In the genomic region with DNA sequence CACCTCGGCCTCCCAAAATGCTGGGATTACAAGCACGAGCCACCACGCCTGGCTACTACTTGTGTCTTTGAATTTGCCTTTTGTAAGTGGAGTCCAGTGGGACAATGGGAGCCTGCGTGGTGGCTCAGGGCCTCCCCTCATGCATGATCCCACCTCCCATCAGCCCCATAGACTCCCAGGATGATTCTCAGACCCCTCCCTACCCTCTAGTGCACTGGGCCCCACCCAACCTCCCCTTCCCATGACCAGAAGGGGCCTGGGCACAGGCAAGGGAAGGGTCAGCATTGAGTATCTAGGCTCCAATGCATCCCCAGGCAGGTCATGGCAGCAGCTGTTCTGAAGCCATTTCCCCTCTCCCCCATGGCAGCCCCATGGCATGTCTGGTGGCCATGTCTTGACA, we compare ENCODE assay signal across 5 cellular contexts. TPM values are rescaled to one million over a fixed set of nuclear protein-coding genes. Genes with fewer than 3 reads are reported as not detected.
"Had no signal": no experiment of that assay in that cellular context is flagged by ENCODE, and none has a peak within 500 bp of the region (broad histone marks: within the 10 kb centered on the region; RNA-seq: fewer than 3 reads in every experiment).

No MANE protein-coding gene starts in this region.

- H3K4me3 ChIP-seq: GM23338 had no signal

- DNase-seq: H7, HCEC 1CT had no signal

- H3K9me3 Mint-ChIP-seq: GM23338, IgD-negative memory B cell had no signal

- H3K4me3 Mint-ChIP-seq: GM23338, IgD-negative memory B cell had no signal

- H3K27ac Mint-ChIP-seq: GM23338, IgD-negative memory B cell had no signal

- H3K27ac ChIP-seq: HL-60 had no signal

- H3K4me1 Mint-ChIP-seq: IgD-negative memory B cell had no signal

- H3K4me2 ChIP-seq: GM23338 had no signal

RNA-seq across cellular contexts. Expression of a gene that starts 18.7 kb away (rescaled TPM):
- polyA plus RNA-seq: IgD-negative memory B cell had no signal
